In the genomic region with DNA sequence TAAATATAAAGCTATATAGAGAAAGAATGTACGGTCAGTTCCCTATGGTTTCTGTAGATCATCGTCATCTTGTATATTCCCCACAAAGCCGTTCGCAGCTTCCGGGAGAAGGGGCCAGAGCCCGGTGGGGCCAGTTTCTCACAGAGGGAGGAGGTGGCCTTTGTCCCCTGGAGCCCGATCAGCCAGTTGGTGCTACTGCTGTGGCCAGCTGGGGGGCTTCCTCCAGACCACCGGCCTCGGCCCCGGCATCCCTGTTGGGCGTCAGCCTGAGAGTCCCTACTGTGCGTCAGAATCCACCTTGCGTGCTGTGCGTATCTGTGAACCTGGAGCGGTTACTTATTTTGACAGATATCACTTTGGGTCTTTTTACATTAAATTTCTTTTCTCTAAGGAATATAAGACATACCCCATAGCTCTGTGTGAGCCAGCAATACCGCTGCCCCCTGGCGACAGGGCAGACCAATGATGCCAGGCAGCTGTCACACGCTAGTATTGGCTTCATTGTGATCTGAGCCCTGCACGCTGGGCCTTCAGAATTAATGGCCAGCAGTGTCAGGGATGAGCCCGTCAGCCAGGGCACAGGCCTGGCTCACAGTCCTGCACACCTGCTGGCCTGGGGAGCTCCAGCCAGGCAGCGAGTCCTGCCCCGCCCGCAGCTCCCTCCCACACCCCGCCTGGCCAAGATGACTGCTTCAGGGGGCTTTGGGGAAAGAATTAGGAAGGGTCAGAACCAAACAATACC, we compare ENCODE assay signal across 1 cellular context.
TF ChIP-seq lines count a peak whose summit lies in the region.

No MANE protein-coding gene starts in this region.

TF ChIP-seq in HepG2, 621 proteins besides CTCF, POLR2A, EP300 and RAD21:
- TF ChIP-seq, protein P1, sequence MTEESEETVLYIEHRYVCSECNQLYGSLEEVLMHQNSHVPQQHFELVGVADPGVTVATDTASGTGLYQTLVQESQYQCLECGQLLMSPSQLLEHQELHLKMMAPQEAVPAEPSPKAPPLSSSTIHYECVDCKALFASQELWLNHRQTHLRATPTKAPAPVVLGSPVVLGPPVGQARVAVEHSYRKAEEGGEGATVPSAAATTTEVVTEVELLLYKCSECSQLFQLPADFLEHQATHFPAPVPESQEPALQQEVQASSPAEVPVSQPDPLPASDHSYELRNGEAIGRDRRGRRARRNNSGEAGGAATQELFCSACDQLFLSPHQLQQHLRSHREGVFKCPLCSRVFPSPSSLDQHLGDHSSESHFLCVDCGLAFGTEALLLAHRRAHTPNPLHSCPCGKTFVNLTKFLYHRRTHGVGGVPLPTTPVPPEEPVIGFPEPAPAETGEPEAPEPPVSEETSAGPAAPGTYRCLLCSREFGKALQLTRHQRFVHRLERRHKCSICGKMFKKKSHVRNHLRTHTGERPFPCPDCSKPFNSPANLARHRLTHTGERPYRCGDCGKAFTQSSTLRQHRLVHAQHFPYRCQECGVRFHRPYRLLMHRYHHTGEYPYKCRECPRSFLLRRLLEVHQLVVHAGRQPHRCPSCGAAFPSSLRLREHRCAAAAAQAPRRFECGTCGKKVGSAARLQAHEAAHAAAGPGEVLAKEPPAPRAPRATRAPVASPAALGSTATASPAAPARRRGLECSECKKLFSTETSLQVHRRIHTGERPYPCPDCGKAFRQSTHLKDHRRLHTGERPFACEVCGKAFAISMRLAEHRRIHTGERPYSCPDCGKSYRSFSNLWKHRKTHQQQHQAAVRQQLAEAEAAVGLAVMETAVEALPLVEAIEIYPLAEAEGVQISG (CRISPR knock-in tag; IDR thresholded peaks at IDR 0.05): no peak
- peak; percentile 32 for TF ChIP-seq AGO2 (optimal IDR thresholded peaks at IDR 0.05; ENCODE audit: low read depth, low read length)
- TF ChIP-seq, protein P2, sequence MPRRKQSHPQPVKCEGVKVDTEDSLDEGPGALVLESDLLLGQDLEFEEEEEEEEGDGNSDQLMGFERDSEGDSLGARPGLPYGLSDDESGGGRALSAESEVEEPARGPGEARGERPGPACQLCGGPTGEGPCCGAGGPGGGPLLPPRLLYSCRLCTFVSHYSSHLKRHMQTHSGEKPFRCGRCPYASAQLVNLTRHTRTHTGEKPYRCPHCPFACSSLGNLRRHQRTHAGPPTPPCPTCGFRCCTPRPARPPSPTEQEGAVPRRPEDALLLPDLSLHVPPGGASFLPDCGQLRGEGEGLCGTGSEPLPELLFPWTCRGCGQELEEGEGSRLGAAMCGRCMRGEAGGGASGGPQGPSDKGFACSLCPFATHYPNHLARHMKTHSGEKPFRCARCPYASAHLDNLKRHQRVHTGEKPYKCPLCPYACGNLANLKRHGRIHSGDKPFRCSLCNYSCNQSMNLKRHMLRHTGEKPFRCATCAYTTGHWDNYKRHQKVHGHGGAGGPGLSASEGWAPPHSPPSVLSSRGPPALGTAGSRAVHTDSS (CRISPR knock-in tag; conservative IDR thresholded peaks at IDR 0.05): no peak
